ENCODE assay signal across 8 cellular contexts in the genomic region with DNA sequence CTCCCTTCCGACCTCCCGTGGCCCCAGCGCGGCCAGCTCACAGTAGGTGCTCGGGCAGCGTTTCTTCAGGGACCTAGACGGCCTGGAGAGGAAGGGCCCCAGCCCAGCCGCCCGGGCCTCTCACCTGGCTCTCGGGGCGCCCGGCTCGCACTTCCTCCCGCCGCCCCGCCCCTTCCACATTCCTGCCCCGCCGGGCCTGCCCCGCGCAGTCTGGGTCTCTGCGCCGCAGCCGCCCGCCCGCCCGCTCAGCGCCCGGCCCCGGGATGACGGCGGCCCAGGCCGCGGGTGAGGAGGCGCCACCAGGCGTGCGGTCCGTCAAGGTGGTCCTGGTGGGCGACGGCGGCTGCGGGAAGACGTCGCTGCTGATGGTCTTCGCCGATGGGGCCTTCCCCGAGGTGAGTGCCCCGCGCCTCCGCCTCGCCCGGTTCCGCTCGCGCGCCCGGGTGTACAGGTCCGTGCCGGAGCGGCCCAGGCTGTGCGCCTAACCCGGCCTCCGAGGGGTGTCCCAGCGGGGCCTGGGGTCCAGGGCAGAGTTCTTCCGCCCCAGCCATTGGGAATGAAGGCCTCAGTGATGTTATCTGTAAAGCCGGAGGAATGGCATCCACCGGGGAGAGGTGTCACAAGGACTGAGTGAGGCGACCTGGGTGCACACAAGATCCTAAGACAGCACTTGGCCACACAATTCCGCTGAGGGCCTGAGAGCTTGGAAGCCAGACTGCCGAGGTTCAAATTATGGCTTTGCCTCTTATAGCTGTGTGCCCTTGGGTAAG. TPM values are rescaled to one million over a fixed set of nuclear protein-coding genes. Genes with fewer than 3 reads are reported as not detected.
DNase-seq lines count a peak whose midpoint lies in the region; ATAC-seq and TF ChIP-seq lines count a peak whose summit lies in the region.

RHOD (plus strand) TSS at position 208 of the 770 bp plus-strand sequence; CDS start at position 264, 56 bp downstream.

- ATAC-seq in upper lobe of right lung (peak; percentile 83), HG03025 (IDR thresholded peaks at IDR 0.05; ENCODE audit: low FRiP score, unreplicated experiment) (no peak), HG02970 (IDR thresholded peaks at IDR 0.05; ENCODE audit: low FRiP score, unreplicated experiment) (no peak)

- intact Hi-C loops in upper lobe of right lung (cut with DNase I) = no loop called here
- intact Hi-C loops in A673 (cut with micrococcal nuclease; ENCODE audit: unreplicated experiment) = loop anchor here (10.0 kb wide), 3 partner anchors 198 to 328 kb away; no protein-coding TSS in a partner anchor

- CTCF ChIA-PET in A673 (lab: Charles Lee) = no interaction called here

- TF ChIP-seq CTCF in WI38 (IDR thresholded peaks at IDR 0.05; ENCODE audit: low read depth, low read length) (no peak), upper lobe of right lung (IDR thresholded peaks at IDR 0.05) (no peak), A673 (conservative IDR thresholded peaks at IDR 0.05; ENCODE audit: low read depth, low read length) (no peak)

- H3K36me3 ChIP-seq in effector memory CD4-positive, alpha-beta T cell (ENCODE audit: control insufficient read depth, insufficient read depth, low read length) = no peaks in the 10 kb centered on the region
- H3K36me3 ChIP-seq in mesodermal cell (ENCODE audit: control insufficient read depth, insufficient read depth, low read length) = no peaks in the 10 kb centered on the region
- H3K36me3 ChIP-seq in upper lobe of right lung = no peaks in the 10 kb centered on the region
- H3K36me3 ChIP-seq in A673 (ENCODE audit: insufficient read depth, low read length, poor library complexity, severe bottlenecking) = no peaks in the 10 kb centered on the region

- peaks cover 10% of the 10 kb centered on the region for H3K4me1 ChIP-seq in effector memory CD4-positive, alpha-beta T cell (ENCODE audit: control insufficient read depth, insufficient read depth, low read length, poor library complexity, severe bottlenecking)
- peaks cover 26% of the 10 kb centered on the region for H3K4me1 ChIP-seq in mesodermal cell (ENCODE audit: control insufficient read depth, insufficient read depth, low read length, poor library complexity, severe bottlenecking)
- H3K4me1 ChIP-seq in upper lobe of right lung = peaks cover 17% of the 10 kb centered on the region
- H3K4me1 ChIP-seq in A673 (ENCODE audit: insufficient read depth, low read length, poor library complexity, severe bottlenecking) = peaks cover 12% of the 10 kb centered on the region

- POLR2A ChIA-PET in A673 (lab: Charles Lee; ENCODE audit: low non-redundant PET) = no interaction called here

- no TSS peak for BruUV-seq in A673 (replicated peaks; lab: Mats Ljungman, UMichigan)

- no peaks in the 10 kb centered on the region for H3K9me3 ChIP-seq in effector memory CD4-positive, alpha-beta T cell (ENCODE audit: control insufficient read depth, low read length)
- H3K9me3 ChIP-seq in mesodermal cell (ENCODE audit: control insufficient read depth, low read length) = no peaks in the 10 kb centered on the region
- no peaks in the 10 kb centered on the region for H3K9me3 ChIP-seq in upper lobe of right lung
- no peaks in the 10 kb centered on the region for H3K9me3 ChIP-seq in A673 (ENCODE audit: low read depth, low read length, poor library complexity, severe bottlenecking)

- no peak within 1 kb of the TSS for H3K27ac ChIP-seq in effector memory CD4-positive, alpha-beta T cell (ENCODE audit: insufficient read depth, low read length, poor library complexity, severe bottlenecking)
- H3K27ac ChIP-seq in mesodermal cell (ENCODE audit: low read depth, low read length, severe bottlenecking) (no peak within 1 kb of the TSS), upper lobe of right lung (peak within 1 kb of the TSS; percentile 63), A673 (ENCODE audit: low read depth, low read length, poor library complexity, severe bottlenecking) (no peak within 1 kb of the TSS)

- H3K4me3 ChIP-seq in WI38 (ENCODE audit: low read depth, low read length) = peak within 1 kb of the TSS; percentile 62
- peak within 1 kb of the TSS; percentile 44 for H3K4me3 ChIP-seq in effector memory CD4-positive, alpha-beta T cell (ENCODE audit: insufficient read depth, low read depth, low read length, poor library complexity, severe bottlenecking)
- peak within 1 kb of the TSS; percentile 42 for H3K4me3 ChIP-seq in mesodermal cell (ENCODE audit: extremely low read depth, insufficient read depth, low read length, poor library complexity, severe bottlenecking)
- peak within 1 kb of the TSS; percentile 63 for H3K4me3 ChIP-seq in upper lobe of right lung
- H3K4me3 ChIP-seq in A673 (ENCODE audit: low read depth, low read length, poor library complexity, severe bottlenecking) = no peak within 1 kb of the TSS

- DNase-seq in GM03348 (ENCODE audit: low spot score) (peak; percentile 66), upper lobe of right lung (peak; percentile 88), A673 (ENCODE audit: low spot score) (no peak)
- no peak for DNase-seq in effector memory CD4-positive, alpha-beta T cell

- 13 to 14% methylated on average over 48 to 59 of the region's 69 CpGs for WGBS in mesodermal cell (ENCODE audit: insufficient coverage in 2 of 2), 2 experiments

- H3K27me3 ChIP-seq in effector memory CD4-positive, alpha-beta T cell (replicated peaks; ENCODE audit: control insufficient read depth, insufficient read depth, low read length, poor library complexity, severe bottlenecking) = no peaks in the 10 kb centered on the region
- H3K27me3 ChIP-seq in upper lobe of right lung = no peaks in the 10 kb centered on the region
- no peaks in the 10 kb centered on the region for H3K27me3 ChIP-seq in A673 (replicated peaks; ENCODE audit: insufficient read depth, low read depth, low read length, poor library complexity)

RNA-seq across cellular contexts. Expression of gene RHOD, which starts in this region (rescaled TPM):
- 7.7 TPM for polyA plus RNA-seq in mesodermal cell (2013, experiment 1 of 2)
- polyA plus RNA-seq in mesodermal cell (2013, experiment 2 of 2) = 7.1 TPM
- 16.7 TPM for total RNA-seq in upper lobe of right lung
- 0.83 and 0.88 TPM in 2 replicates for total RNA-seq in A673 (2021)

Comparison
In these comparisons a context has a peak if more than half of its experiments do, and no peak if none do; other contexts are left out.
1. DNase-seq: peak in GM03348 (single experiment) and upper lobe of right lung (single experiment); none in effector memory CD4-positive, alpha-beta T cell (0 of 3) and A673 (single experiment).